Comparison of ENCODE assay signal across 7 cellular contexts in genomic region chr10:92929896-92930295, GRCh38.
"Had no signal": no experiment of that assay in that cellular context is flagged by ENCODE, and none has a peak within 500 bp of the region (broad histone marks: within the 10 kb centered on the region; RNA-seq: fewer than 3 reads in every experiment).

No MANE protein-coding gene starts in this region.

- H3K4me3 ChIP-seq: GM12878 had no signal

- FAIRE-seq: GM12878, GM12891, GM12892, GM18507, GM19239 had no signal

- ATAC-seq: GM12878 had no signal

- DNase-seq: GDM1, GF-D8 had no signal
